12 cellular contexts compared by ENCODE assay signal in the genomic region with DNA sequence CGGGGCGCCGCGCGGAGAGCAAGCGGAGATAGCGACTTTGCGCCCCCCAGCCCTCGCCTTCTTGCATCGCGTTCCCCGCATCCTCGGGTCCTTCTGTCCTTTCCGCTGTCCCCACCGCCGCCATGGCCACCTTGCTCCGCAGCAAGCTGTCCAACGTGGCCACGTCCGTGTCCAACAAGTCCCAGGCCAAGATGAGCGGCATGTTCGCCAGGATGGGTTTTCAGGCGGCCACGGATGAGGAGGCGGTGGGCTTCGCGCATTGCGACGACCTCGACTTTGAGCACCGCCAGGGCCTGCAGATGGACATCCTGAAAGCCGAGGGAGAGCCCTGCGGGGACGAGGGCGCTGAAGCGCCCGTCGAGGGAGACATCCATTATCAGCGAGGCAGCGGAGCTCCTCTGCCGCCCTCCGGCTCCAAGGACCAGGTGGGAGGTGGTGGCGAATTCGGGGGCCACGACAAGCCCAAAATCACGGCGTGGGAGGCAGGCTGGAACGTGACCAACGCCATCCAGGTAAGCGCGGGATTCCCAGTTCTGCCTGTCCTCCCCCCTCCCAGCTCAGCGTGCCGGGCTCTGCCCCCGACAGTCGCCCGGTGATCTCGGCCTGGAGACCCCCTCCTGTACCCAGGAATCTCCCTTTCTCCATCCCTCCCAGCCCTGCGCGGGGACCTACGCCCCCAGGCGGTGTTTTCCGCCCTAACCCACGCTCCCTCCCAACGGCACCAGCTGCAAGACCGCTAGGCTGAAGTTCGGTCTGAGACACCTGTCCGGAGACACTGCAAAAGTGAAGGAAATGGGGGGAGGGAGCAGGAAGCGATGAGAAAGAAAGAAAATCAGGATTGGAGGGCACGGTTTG. TPM values are rescaled to one million over a fixed set of nuclear protein-coding genes. Genes with fewer than 3 reads are reported as not detected.
DNase-seq lines count a peak whose midpoint lies in the region; ATAC-seq and TF ChIP-seq lines count a peak whose summit lies in the region.
"Had no signal": no experiment of that assay in that cellular context is flagged by ENCODE, and none has a peak within 500 bp of the region (broad histone marks: within the 10 kb centered on the region; RNA-seq: fewer than 3 reads in every experiment).

No MANE protein-coding gene starts in this region.

- DNase-seq in stimulated activated CD4-positive, alpha-beta T cell treated with anti-CD3 and anti-CD28 coated beads, Interleukin-15, amount 100 ng/mL, for 24 hours, result peak; percentile 11
- no peak for DNase-seq in stimulated activated CD4-positive, alpha-beta T cell treated with anti-CD3 and anti-CD28 coated beads, Interleukin-4, amount 100 ng/mL, for 24 hours
- DNase-seq in NCI-H2227 (lab: John Stamatoyannopoulos, UW; ENCODE audit: unreplicated experiment) (peak; percentile 63), epithelial cell of proximal tubule (ENCODE audit: low read depth) (no peak), COR-L47 (lab: John Stamatoyannopoulos, UW) (no peak)
- DNase-seq: colonic mucosa had no signal

- TF ChIP-seq CTCF in epithelial cell of proximal tubule (conservative IDR thresholded peaks at IDR 0.05; ENCODE audit: low read depth, low read length), result peak; percentile 13

- H3K4me3 ChIP-seq in epithelial cell of proximal tubule (ENCODE audit: low read depth, low read length), result no peak overlapping the region
- H3K4me3 ChIP-seq: colonic mucosa, skin epidermis had no signal

- ATAC-seq in HG03139 (IDR thresholded peaks at IDR 0.05; ENCODE audit: unreplicated experiment) (no peak), GM19467 (IDR thresholded peaks at IDR 0.05; ENCODE audit: unreplicated experiment) (no peak), HG03196 (IDR thresholded peaks at IDR 0.05; ENCODE audit: unreplicated experiment) (no peak)

RNA-seq across cellular contexts. Expression of a gene that starts 0.5 kb away (rescaled TPM):
- not detected in 2 replicates for total RNA-seq in epithelial cell of proximal tubule
- total RNA-seq: colonic mucosa, kidney epithelial cell, subcutaneous adipose tissue had no signal

RNA-seq across cellular contexts. Expression of a gene that starts 23.4 kb away (rescaled TPM):
- total RNA-seq in epithelial cell of proximal tubule, result 9.8 and 10.0 TPM in 2 replicates

Comparison
In these comparisons a context has a peak if more than half of its experiments do, and no peak if none do; other contexts are left out.
1. DNase-seq: peak in stimulated activated CD4-positive, alpha-beta T cell treated with anti-CD3 and anti-CD28 coated beads, Interleukin-15, amount 100 ng/mL, for 24 hours (single experiment) and NCI-H2227 (single experiment); none in stimulated activated CD4-positive, alpha-beta T cell treated with anti-CD3 and anti-CD28 coated beads, Interleukin-4, amount 100 ng/mL, for 24 hours (single experiment), epithelial cell of proximal tubule (single experiment) and COR-L47 (single experiment).